In genomic region chr15:67818464-67818863, GRCh38 we compare ENCODE assay signal across 31 cellular contexts. TPM values are rescaled to one million over a fixed set of nuclear protein-coding genes. Genes with fewer than 3 reads are reported as not detected.
"Had no signal": no experiment of that assay in that cellular context is flagged by ENCODE, and none has a peak within 500 bp of the region (broad histone marks: within the 10 kb centered on the region; RNA-seq: fewer than 3 reads in every experiment).

No MANE protein-coding gene starts in this region.

- H3K4me2 ChIP-seq: SK-N-SH had no signal

- H3K27ac Mint-ChIP-seq: activated B cell treated with CpG ODN at 0.5 μM for 24 hours; activated CD4-positive, alpha-beta T cell treated with anti-CD3 and anti-CD28 coated beads, Interleukin-2, amount 10 ng/mL, durations not matched to agents 24 days and 14 days; activated CD8-positive, alpha-beta T cell treated with anti-CD3 and anti-CD28 coated beads, Interleukin-2, amount 10 ng/mL, durations not matched to agents 7 days and 5 days; activated naive CD4-positive, alpha-beta T cell treated with anti-CD3 and anti-CD28 coated beads, Interleukin-2, amount 50 U/mL, for 24 hours; activated naive CD8-positive, alpha-beta T cell treated with anti-CD3 and anti-CD28 coated beads, Interleukin-2, amount 10 ng/mL, durations not matched to agents 7 days and 5 days; T-helper 1 cell treated with Interleukin-12 subunit alpha and Interleukin-12 subunit beta and Interleukin-4 antibody, amounts not matched to agents 30 μg/mL and 1 μg/mL, for 36 hours; T-helper 2 cell treated with Interferon-gamma antibody and Interleukin-4, amounts not matched to agents 5 μg/mL and 100 μg/mL, for 36 hours had no signal

- H3K4me3 ChIP-seq: body of pancreas, breast epithelium, K562, SJSA1 had no signal

- H3K9me3 Mint-ChIP-seq: activated naive CD4-positive, alpha-beta T cell treated with anti-CD3 and anti-CD28 coated beads, Interleukin-2, amount 50 U/mL, for 24 hours; activated naive CD8-positive, alpha-beta T cell treated with anti-CD3 and anti-CD28 coated beads, Interleukin-2, amount 10 ng/mL, durations not matched to agents 7 days and 5 days; T-helper 1 cell treated with Interleukin-12 subunit alpha and Interleukin-12 subunit beta and Interleukin-4 antibody, amounts not matched to agents 30 μg/mL and 1 μg/mL, for 36 hours; T-helper 2 cell treated with Interferon-gamma antibody and Interleukin-4, amounts not matched to agents 5 μg/mL and 100 μg/mL, for 36 hours had no signal

- H3K9ac ChIP-seq: SK-N-SH had no signal

- H3K27ac ChIP-seq: body of pancreas, breast epithelium, SJSA1 had no signal

- ATAC-seq: activated CD8-positive, alpha-beta T cell treated with anti-CD3 and anti-CD28 coated beads, Interleukin-2, amount 10 ng/mL, durations not matched to agents 7 days and 5 days; body of pancreas; K562; Panc1 had no signal

- H3K36me3 Mint-ChIP-seq: activated naive CD8-positive, alpha-beta T cell treated with anti-CD3 and anti-CD28 coated beads, Interleukin-2, amount 10 ng/mL, durations not matched to agents 7 days and 5 days had no signal

- DNase-seq: activated B cell treated with CpG ODN at 0.5 μM for 24 hours; activated CD4-positive, alpha-beta T cell treated with anti-CD3 and anti-CD28 coated beads, Interleukin-2, amount 10 ng/mL, durations not matched to agents 24 days and 14 days; activated CD4-positive, alpha-beta T cell treated with anti-CD3 and anti-CD28 coated beads, Interleukin-2, amount 50 U/mL, for 4 hours; activated CD8-positive, alpha-beta T cell treated with anti-CD3 and anti-CD28 coated beads, Interleukin-2, amount 10 ng/mL, durations not matched to agents 7 days and 5 days; activated effector memory CD4-positive, alpha-beta T cell treated with Interleukin-2 at 50 U/mL for 16 hours; activated naive CD8-positive, alpha-beta T cell treated with anti-CD3 and anti-CD28 coated beads, Interleukin-2, amount 10 ng/mL, durations not matched to agents 7 days and 5 days; activated T-cell treated with anti-CD3 and anti-CD28 coated beads, Interleukin-2, amount 50 U/mL, for 48 hours; body of pancreas; NCI-H1048; NCI-H1105 treated with DMSO at 0.1 percent for 48 hours; NCI-H1436; NCI-H1694; NCI-H1930; NCI-H2081 treated with DMSO at 0.1 percent for 48 hours; NCI-H345; NCI-H524 treated with DMSO at 0.1 percent for 48 hours; SHP77 treated with DMSO at 0.1 percent for 48 hours; SK-N-SH had no signal

- H3K4me1 ChIP-seq: SJSA1 had no signal

- H3K9me2 ChIP-seq: SK-N-SH had no signal

- H3K9me3 ChIP-seq: SK-N-SH had no signal

- H3K36me3 ChIP-seq: breast epithelium, SJSA1 had no signal

- H3K4me3 Mint-ChIP-seq: activated B cell treated with CpG ODN at 0.5 μM for 24 hours; activated CD4-positive, alpha-beta T cell treated with anti-CD3 and anti-CD28 coated beads, Interleukin-2, amount 10 ng/mL, durations not matched to agents 24 days and 14 days; activated CD8-positive, alpha-beta T cell treated with anti-CD3 and anti-CD28 coated beads, Interleukin-2, amount 10 ng/mL, durations not matched to agents 7 days and 5 days; activated naive CD4-positive, alpha-beta T cell treated with anti-CD3 and anti-CD28 coated beads, Interleukin-2, amount 50 U/mL, for 24 hours; activated naive CD8-positive, alpha-beta T cell treated with anti-CD3 and anti-CD28 coated beads, Interleukin-2, amount 10 ng/mL, durations not matched to agents 7 days and 5 days; T-helper 1 cell treated with Interleukin-12 subunit alpha and Interleukin-12 subunit beta and Interleukin-4 antibody, amounts not matched to agents 30 μg/mL and 1 μg/mL, for 36 hours; T-helper 2 cell treated with Interferon-gamma antibody and Interleukin-4, amounts not matched to agents 5 μg/mL and 100 μg/mL, for 36 hours had no signal

RNA-seq across cellular contexts. Expression of gene SKOR1, which starts 6.8 kb away (rescaled TPM):
- total RNA-seq: astrocyte, RPMI7951, SJSA1 had no signal

RNA-seq across cellular contexts. Expression of gene RNU6-1, which starts 21.4 kb away (rescaled TPM):
- total RNA-seq: activated B cell treated with CpG ODN at 0.5 μM for 24 hours; activated CD4-positive, alpha-beta T cell treated with anti-CD3 and anti-CD28 coated beads, Interleukin-2, amount 10 ng/mL, durations not matched to agents 24 days and 14 days; activated CD8-positive, alpha-beta T cell treated with anti-CD3 and anti-CD28 coated beads, Interleukin-2, amount 10 ng/mL, durations not matched to agents 7 days and 5 days; activated naive CD8-positive, alpha-beta T cell treated with anti-CD3 and anti-CD28 coated beads, Interleukin-2, amount 10 ng/mL, durations not matched to agents 7 days and 5 days; astrocyte; body of pancreas; breast epithelium; cardiac septum; K562; MCF 10A; NCI-H460; RPMI7951; SJSA1 had no signal
- polyA plus RNA-seq: adipose tissue, K562, SK-N-SH had no signal
